In the genomic region with DNA sequence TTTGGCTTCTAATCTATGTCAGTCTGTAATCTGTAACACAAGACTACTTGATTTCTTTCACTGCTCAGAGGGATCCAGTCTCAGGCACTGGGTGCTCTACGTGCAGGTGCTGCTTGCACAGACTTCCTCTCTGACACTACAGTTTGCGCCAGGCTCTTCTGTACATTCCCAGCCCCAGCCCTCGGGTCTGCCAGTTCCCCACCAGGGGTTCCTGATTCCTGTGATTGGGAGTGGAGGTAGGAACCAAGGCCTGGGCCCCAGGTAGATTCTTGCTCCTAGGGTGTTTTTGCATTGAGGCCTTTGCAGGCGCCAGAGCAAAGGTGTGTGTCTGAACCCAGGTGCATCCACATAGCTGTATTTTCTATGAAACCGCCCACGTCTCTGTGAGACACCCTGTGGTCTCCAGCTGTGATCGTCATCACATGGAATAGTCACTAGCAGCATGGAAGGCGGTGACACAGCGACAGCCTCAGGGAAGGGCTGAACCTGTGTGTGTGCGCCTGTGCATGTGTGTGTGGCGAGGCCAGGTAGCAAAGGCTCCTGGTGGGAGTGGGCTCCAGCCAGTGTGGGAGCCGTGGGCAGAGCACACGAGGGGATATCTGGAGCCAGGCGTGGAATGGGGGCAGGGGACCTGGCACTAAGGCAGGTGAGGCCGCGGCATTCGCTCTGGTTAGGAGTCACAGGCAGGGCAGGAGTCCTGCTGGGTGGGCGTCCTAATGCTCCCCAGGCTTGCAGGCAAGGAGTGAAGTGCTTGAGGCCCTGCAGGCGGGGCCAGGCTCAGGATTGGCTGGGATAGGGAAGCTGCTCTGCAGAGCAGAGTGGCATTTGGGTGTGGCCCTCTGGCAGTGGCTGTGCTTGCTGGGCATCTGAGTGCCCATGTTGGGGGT, we compare ENCODE assay signal across 1 cellular context.
TF ChIP-seq lines count a peak whose summit lies in the region.

No MANE protein-coding gene starts in this region.

TF ChIP-seq in HEK293, 187 proteins besides CTCF, POLR2A, EP300 and RAD21 (continued from another document):
- TF ChIP-seq, protein P1, sequence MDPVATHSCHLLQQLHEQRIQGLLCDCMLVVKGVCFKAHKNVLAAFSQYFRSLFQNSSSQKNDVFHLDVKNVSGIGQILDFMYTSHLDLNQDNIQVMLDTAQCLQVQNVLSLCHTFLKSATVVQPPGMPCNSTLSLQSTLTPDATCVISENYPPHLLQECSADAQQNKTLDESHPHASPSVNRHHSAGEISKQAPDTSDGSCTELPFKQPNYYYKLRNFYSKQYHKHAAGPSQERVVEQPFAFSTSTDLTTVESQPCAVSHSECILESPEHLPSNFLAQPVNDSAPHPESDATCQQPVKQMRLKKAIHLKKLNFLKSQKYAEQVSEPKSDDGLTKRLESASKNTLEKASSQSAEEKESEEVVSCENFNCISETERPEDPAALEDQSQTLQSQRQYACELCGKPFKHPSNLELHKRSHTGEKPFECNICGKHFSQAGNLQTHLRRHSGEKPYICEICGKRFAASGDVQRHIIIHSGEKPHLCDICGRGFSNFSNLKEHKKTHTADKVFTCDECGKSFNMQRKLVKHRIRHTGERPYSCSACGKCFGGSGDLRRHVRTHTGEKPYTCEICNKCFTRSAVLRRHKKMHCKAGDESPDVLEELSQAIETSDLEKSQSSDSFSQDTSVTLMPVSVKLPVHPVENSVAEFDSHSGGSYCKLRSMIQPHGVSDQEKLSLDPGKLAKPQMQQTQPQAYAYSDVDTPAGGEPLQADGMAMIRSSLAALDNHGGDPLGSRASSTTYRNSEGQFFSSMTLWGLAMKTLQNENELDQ (tag by site-specific recombination; IDR thresholded peaks at IDR 0.05; ENCODE audit: low read depth) = no peak
- TF ChIP-seq, protein P2, sequence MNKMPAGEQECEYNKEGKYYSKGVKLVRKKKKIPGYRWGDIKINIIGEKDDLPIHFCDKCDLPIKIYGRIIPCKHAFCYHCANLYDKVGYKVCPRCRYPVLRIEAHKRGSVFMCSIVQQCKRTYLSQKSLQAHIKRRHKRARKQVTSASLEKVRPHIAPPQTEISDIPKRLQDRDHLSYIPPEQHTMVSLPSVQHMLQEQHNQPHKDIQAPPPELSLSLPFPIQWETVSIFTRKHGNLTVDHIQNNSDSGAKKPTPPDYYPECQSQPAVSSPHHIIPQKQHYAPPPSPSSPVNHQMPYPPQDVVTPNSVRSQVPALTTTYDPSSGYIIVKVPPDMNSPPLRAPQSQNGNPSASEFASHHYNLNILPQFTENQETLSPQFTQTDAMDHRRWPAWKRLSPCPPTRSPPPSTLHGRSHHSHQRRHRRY (tag by site-specific recombination; IDR thresholded peaks at IDR 0.05) = no peak
- no peak for TF ChIP-seq ZNF626 (tag by site-specific recombination; IDR thresholded peaks at IDR 0.05)
- TF ChIP-seq KLF9 (tag by site-specific recombination; IDR thresholded peaks at IDR 0.05; ENCODE audit: low read depth) = no peak
- TF ChIP-seq, protein P3, sequence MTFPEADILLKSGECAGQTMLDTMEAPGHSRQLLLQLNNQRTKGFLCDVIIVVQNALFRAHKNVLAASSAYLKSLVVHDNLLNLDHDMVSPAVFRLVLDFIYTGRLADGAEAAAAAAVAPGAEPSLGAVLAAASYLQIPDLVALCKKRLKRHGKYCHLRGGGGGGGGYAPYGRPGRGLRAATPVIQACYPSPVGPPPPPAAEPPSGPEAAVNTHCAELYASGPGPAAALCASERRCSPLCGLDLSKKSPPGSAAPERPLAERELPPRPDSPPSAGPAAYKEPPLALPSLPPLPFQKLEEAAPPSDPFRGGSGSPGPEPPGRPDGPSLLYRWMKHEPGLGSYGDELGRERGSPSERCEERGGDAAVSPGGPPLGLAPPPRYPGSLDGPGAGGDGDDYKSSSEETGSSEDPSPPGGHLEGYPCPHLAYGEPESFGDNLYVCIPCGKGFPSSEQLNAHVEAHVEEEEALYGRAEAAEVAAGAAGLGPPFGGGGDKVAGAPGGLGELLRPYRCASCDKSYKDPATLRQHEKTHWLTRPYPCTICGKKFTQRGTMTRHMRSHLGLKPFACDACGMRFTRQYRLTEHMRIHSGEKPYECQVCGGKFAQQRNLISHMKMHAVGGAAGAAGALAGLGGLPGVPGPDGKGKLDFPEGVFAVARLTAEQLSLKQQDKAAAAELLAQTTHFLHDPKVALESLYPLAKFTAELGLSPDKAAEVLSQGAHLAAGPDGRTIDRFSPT (tag by site-specific recombination; IDR thresholded peaks at IDR 0.05) = 0 out of 2 replicates have a peak, but pooled peaks have one; percentile 13
- no peak for TF ChIP-seq ZNF335 (tag by site-specific recombination; conservative IDR thresholded peaks at IDR 0.05)
- no peak for TF ChIP-seq GFI1B (tag by site-specific recombination; IDR thresholded peaks at IDR 0.05)
- no peak for TF ChIP-seq GLI2 (tag by site-specific recombination; IDR thresholded peaks at IDR 0.05; ENCODE audit: borderline replicate concordance, low read depth)
- no peak for TF ChIP-seq ZFP37 (tag by site-specific recombination; IDR thresholded peaks at IDR 0.05)
- TF ChIP-seq ZNF175 (tag by site-specific recombination; IDR thresholded peaks at IDR 0.05) = no peak
- no peak for TF ChIP-seq ZNF302 (tag by site-specific recombination; IDR thresholded peaks at IDR 0.05; ENCODE audit: low read depth)
- peak; percentile 36 for TF ChIP-seq KLF1 (tag by site-specific recombination; IDR thresholded peaks at IDR 0.05)
- TF ChIP-seq, protein P4, sequence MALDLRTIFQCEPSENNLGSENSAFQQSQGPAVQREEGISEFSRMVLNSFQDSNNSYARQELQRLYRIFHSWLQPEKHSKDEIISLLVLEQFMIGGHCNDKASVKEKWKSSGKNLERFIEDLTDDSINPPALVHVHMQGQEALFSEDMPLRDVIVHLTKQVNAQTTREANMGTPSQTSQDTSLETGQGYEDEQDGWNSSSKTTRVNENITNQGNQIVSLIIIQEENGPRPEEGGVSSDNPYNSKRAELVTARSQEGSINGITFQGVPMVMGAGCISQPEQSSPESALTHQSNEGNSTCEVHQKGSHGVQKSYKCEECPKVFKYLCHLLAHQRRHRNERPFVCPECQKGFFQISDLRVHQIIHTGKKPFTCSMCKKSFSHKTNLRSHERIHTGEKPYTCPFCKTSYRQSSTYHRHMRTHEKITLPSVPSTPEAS (tag by site-specific recombination; IDR thresholded peaks at IDR 0.05) = no peak
- no peak for TF ChIP-seq ZBTB21 (tag by site-specific recombination; IDR thresholded peaks at IDR 0.05)
- TF ChIP-seq ZNF660 (tag by site-specific recombination; IDR thresholded peaks at IDR 0.05) = no peak
- TF ChIP-seq ZNF76 (tag by site-specific recombination; IDR thresholded peaks at IDR 0.05; ENCODE audit: borderline replicate concordance, low read depth) = no peak
- TF ChIP-seq ZEB2 (tag by site-specific recombination; IDR thresholded peaks at IDR 0.05) = no peak
- no peak for TF ChIP-seq ZBTB8A (tag by site-specific recombination; IDR thresholded peaks at IDR 0.05)
- TF ChIP-seq ZNF10 (tag by site-specific recombination; IDR thresholded peaks at IDR 0.05) = no peak
- TF ChIP-seq, protein P5, sequence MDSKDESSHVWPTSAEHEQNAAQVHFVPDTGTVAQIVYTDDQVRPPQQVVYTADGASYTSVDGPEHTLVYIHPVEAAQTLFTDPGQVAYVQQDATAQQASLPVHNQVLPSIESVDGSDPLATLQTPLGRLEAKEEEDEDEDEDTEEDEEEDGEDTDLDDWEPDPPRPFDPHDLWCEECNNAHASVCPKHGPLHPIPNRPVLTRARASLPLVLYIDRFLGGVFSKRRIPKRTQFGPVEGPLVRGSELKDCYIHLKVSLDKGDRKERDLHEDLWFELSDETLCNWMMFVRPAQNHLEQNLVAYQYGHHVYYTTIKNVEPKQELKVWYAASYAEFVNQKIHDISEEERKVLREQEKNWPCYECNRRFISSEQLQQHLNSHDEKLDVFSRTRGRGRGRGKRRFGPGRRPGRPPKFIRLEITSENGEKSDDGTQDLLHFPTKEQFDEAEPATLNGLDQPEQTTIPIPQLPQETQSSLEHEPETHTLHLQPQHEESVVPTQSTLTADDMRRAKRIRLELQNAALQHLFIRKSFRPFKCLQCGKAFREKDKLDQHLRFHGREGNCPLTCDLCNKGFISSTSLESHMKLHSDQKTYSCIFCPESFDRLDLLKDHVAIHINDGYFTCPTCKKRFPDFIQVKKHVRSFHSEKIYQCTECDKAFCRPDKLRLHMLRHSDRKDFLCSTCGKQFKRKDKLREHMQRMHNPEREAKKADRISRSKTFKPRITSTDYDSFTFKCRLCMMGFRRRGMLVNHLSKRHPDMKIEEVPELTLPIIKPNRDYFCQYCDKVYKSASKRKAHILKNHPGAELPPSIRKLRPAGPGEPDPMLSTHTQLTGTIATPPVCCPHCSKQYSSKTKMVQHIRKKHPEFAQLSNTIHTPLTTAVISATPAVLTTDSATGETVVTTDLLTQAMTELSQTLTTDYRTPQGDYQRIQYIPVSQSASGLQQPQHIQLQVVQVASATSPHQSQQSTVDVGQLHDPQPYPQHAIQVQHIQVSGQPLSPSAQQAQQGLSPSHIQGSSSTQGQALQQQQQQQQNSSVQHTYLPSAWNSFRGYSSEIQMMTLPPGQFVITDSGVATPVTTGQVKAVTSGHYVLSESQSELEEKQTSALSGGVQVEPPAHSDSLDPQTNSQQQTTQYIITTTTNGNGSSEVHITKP (tag by site-specific recombination; IDR thresholded peaks at IDR 0.05) = no peak
- no peak for TF ChIP-seq REPIN1 (tag by site-specific recombination; IDR thresholded peaks at IDR 0.05; ENCODE audit: low read depth)
- no peak for TF ChIP-seq ZNF654 (tag by site-specific recombination; IDR thresholded peaks at IDR 0.05; ENCODE audit: low read depth)
- no peak for TF ChIP-seq ZBTB7A (tag by site-specific recombination; IDR thresholded peaks at IDR 0.05; ENCODE audit: low read depth)
- no peak for TF ChIP-seq ZNF658 (tag by site-specific recombination; IDR thresholded peaks at IDR 0.05)
- TF ChIP-seq ZNF548 (tag by site-specific recombination; IDR thresholded peaks at IDR 0.05) = no peak
- TF ChIP-seq ZNF184 (tag by site-specific recombination; IDR thresholded peaks at IDR 0.05) = no peak
- TF ChIP-seq ZNF670 (tag by site-specific recombination; IDR thresholded peaks at IDR 0.05; ENCODE audit: low read depth) = no peak
- TF ChIP-seq ZFHX2 (tag by site-specific recombination; conservative IDR thresholded peaks at IDR 0.05) = peak; percentile 72
- no peak for TF ChIP-seq ZNF24 (tag by site-specific recombination; IDR thresholded peaks at IDR 0.05)
- no peak for TF ChIP-seq ZFP3 (tag by site-specific recombination; IDR thresholded peaks at IDR 0.05; ENCODE audit: low read depth)
- TF ChIP-seq, protein P6, sequence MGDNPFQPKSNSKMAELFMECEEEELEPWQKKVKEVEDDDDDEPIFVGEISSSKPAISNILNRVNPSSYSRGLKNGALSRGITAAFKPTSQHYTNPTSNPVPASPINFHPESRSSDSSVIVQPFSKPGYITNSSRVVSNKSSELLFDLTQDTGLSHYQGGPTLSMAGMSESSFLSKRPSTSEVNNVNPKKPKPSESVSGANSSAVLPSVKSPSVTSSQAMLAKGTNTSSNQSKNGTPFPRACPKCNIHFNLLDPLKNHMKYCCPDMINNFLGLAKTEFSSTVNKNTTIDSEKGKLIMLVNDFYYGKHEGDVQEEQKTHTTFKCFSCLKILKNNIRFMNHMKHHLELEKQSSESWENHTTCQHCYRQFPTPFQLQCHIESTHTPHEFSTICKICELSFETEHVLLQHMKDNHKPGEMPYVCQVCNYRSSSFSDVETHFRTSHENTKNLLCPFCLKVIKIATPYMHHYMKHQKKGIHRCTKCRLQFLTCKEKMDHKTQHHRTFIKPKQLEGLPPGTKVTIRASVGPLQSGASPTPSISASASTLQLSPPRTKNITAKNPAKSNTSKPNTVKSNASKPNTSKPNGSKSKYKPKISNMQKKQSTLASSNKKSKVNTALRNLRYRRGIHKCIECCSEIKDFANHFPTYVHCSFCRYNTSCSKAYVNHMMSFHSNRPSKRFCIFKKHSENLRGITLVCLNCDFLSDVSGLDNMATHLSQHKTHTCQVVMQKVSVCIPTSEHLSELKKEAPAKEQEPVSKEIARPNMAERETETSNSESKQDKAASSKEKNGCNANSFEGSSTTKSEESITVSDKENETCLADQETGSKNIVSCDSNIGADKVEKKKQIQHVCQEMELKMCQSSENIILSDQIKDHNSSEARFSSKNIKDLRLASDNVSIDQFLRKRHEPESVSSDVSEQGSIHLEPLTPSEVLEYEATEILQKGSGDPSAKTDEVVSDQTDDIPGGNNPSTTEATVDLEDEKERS (tag by site-specific recombination; IDR thresholded peaks at IDR 0.05) = no peak
- TF ChIP-seq ZIC2 (tag by site-specific recombination; IDR thresholded peaks at IDR 0.05) = peak; percentile 92
- TF ChIP-seq, protein P7, sequence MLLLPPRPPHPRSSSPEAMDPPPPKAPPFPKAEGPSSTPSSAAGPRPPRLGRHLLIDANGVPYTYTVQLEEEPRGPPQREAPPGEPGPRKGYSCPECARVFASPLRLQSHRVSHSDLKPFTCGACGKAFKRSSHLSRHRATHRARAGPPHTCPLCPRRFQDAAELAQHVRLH (tag by site-specific recombination; IDR thresholded peaks at IDR 0.05) = no peak
- TF ChIP-seq, protein P8, sequence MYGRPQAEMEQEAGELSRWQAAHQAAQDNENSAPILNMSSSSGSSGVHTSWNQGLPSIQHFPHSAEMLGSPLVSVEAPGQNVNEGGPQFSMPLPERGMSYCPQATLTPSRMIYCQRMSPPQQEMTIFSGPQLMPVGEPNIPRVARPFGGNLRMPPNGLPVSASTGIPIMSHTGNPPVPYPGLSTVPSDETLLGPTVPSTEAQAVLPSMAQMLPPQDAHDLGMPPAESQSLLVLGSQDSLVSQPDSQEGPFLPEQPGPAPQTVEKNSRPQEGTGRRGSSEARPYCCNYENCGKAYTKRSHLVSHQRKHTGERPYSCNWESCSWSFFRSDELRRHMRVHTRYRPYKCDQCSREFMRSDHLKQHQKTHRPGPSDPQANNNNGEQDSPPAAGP (tag by site-specific recombination; IDR thresholded peaks at IDR 0.05) = peak; percentile 93
- no peak for TF ChIP-seq ZNF514 (tag by site-specific recombination; IDR thresholded peaks at IDR 0.05)
- TF ChIP-seq, protein P9, sequence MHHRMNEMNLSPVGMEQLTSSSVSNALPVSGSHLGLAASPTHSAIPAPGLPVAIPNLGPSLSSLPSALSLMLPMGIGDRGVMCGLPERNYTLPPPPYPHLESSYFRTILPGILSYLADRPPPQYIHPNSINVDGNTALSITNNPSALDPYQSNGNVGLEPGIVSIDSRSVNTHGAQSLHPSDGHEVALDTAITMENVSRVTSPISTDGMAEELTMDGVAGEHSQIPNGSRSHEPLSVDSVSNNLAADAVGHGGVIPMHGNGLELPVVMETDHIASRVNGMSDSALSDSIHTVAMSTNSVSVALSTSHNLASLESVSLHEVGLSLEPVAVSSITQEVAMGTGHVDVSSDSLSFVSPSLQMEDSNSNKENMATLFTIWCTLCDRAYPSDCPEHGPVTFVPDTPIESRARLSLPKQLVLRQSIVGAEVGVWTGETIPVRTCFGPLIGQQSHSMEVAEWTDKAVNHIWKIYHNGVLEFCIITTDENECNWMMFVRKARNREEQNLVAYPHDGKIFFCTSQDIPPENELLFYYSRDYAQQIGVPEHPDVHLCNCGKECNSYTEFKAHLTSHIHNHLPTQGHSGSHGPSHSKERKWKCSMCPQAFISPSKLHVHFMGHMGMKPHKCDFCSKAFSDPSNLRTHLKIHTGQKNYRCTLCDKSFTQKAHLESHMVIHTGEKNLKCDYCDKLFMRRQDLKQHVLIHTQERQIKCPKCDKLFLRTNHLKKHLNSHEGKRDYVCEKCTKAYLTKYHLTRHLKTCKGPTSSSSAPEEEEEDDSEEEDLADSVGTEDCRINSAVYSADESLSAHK (tag by site-specific recombination; IDR thresholded peaks at IDR 0.05) = no peak
- TF ChIP-seq EGR2 (tag by site-specific recombination; IDR thresholded peaks at IDR 0.05; ENCODE audit: low read depth) = peak; percentile 75
- no peak for TF ChIP-seq ZNF423 (tag by site-specific recombination; IDR thresholded peaks at IDR 0.05)
- no peak for TF ChIP-seq ZNF473 (tag by site-specific recombination; IDR thresholded peaks at IDR 0.05)
